13 cellular contexts compared by ENCODE assay signal in genomic region chr20:58700121-58700780, GRCh38. TPM values are rescaled to one million over a fixed set of nuclear protein-coding genes. Genes with fewer than 3 reads are reported as not detected.
A peak's percentile ranks its signal among the peaks of the same experiment; 100 is the strongest.
DNase-seq lines count a peak whose midpoint lies in the region; ATAC-seq and TF ChIP-seq lines count a peak whose summit lies in the region.
"Had no signal": no experiment of that assay in that cellular context is flagged by ENCODE, and none has a peak within 500 bp of the region (broad histone marks: within the 10 kb centered on the region; RNA-seq: fewer than 3 reads in every experiment).

No MANE protein-coding gene starts in this region.

- no peak for ATAC-seq in GM21619 (IDR thresholded peaks at IDR 0.05; ENCODE audit: unreplicated experiment)

- H3F3A ChIP-seq in GM23248 (ENCODE audit: insufficient read depth): no peaks in the 10 kb centered on the region

- H3K4me3 ChIP-seq in GM23248 (no peak overlapping the region), esophagus muscularis mucosa (no peak overlapping the region), sigmoid colon (no peak overlapping the region), WERI-Rb-1 (ENCODE audit: low read depth, low read length) (no peak overlapping the region)
- H3K4me3 ChIP-seq: dorsolateral prefrontal cortex, gastrocnemius medialis had no signal

- in situ Hi-C loops in GM23248 (cut with MboI): no loop called here

- H3K27ac ChIP-seq in GM23248 (no peak overlapping the region), esophagus muscularis mucosa (replicated peaks in 1 of 4) (peak overlapping the region; percentile 31 to 58 (median 51)), sigmoid colon (peak overlapping the region in 3 of 4 donors; percentile 19 to 55 (median 45)), WERI-Rb-1 (no peak overlapping the region)
- H3K27ac ChIP-seq: dorsolateral prefrontal cortex, gastrocnemius medialis had no signal

- intact Hi-C loops in esophagus muscularis mucosa (cut with DNase I): no loop called here
- intact Hi-C loops in sigmoid colon (cut with DNase I): no loop called here

- H3K27me3 ChIP-seq in GM23248 (replicated peaks; ENCODE audit: insufficient read depth): no peaks in the 10 kb centered on the region
- no peaks in the 10 kb centered on the region for H3K27me3 ChIP-seq in esophagus muscularis mucosa
- no peaks in the 10 kb centered on the region for H3K27me3 ChIP-seq in sigmoid colon
- no peaks in the 10 kb centered on the region for H3K27me3 ChIP-seq in WERI-Rb-1 (ENCODE audit: insufficient read depth, low read depth, severe bottlenecking)
- H3K27me3 ChIP-seq: dorsolateral prefrontal cortex, gastrocnemius medialis had no signal

- H4K20me1 ChIP-seq in GM23248 (ENCODE audit: insufficient read depth): no peaks in the 10 kb centered on the region

- no peaks in the 10 kb centered on the region for H3K9me3 ChIP-seq in GM23248 (ENCODE audit: low read depth)
- H3K9me3 ChIP-seq in esophagus muscularis mucosa: no peaks in the 10 kb centered on the region
- no peaks in the 10 kb centered on the region for H3K9me3 ChIP-seq in sigmoid colon
- no peaks in the 10 kb centered on the region for H3K9me3 ChIP-seq in WERI-Rb-1 (ENCODE audit: severe bottlenecking)
- H3K9me3 ChIP-seq: gastrocnemius medialis had no signal

- H3K36me3 ChIP-seq in GM23248 (ENCODE audit: low read depth): peaks cover 26% of the 10 kb centered on the region; the same call in 1 of the 2 replicates
- peaks cover 54 to 99% (median 93%) of the 10 kb centered on the region in 4 donors for H3K36me3 ChIP-seq in esophagus muscularis mucosa
- peaks cover 33 to 98% (median 51%) of the 10 kb centered on the region in 4 donors for H3K36me3 ChIP-seq in sigmoid colon
- H3K36me3 ChIP-seq in WERI-Rb-1: peaks cover 32% of the 10 kb centered on the region

- TF ChIP-seq POLR2A in esophagus muscularis mucosa (IDR thresholded peaks at IDR 0.05; ENCODE audit: low read depth) (no peak), sigmoid colon (IDR thresholded peaks at IDR 0.05) (no peak)

- no peak for TF ChIP-seq EP300 in esophagus muscularis mucosa (IDR thresholded peaks at IDR 0.05)
- no peak for TF ChIP-seq EP300 in sigmoid colon (IDR thresholded peaks at IDR 0.05)

- H3K79me2 ChIP-seq in GM23248 (ENCODE audit: insufficient read depth): no peaks in the 10 kb centered on the region

- H3K4me1 ChIP-seq in GM23248 (ENCODE audit: insufficient read depth): no peaks in the 10 kb centered on the region
- no peaks in the 10 kb centered on the region for H3K4me1 ChIP-seq in esophagus muscularis mucosa
- H3K4me1 ChIP-seq in sigmoid colon: no peaks in the 10 kb centered on the region
- H3K4me1 ChIP-seq: gastrocnemius medialis had no signal

- no peak overlapping the region for H3K4me2 ChIP-seq in GM23248 (ENCODE audit: unreplicated experiment)

- H3K9ac ChIP-seq in GM23248: no peak overlapping the region

- no peaks in the 10 kb centered on the region for H3K9me2 ChIP-seq in GM23248 (ENCODE audit: insufficient read depth)

- peak; percentile 18 for DNase-seq in GM23248
- DNase-seq in MV-4-11 (lab: John Stamatoyannopoulos, UW): peak; percentile 9
- no peak for DNase-seq in esophagus muscularis mucosa (ENCODE audit: extremely low spot score)
- DNase-seq in sigmoid colon: peak; percentile 51
- DNase-seq in WERI-Rb-1: no peak
- DNase-seq in foreskin melanocyte: no peak
- DNase-seq: CD4-positive, alpha-beta T cell; kidney glomerular epithelial cell; NCI-H226; stimulated activated CD4-positive, alpha-beta T cell treated with anti-CD3 and anti-CD28 coated beads, Interleukin-4, amount 100 ng/mL, for 4 hours had no signal

- WGBS in GM23248 (ENCODE audit: low coverage in 1 of 2, low lambda C conversion rate in 2 of 2, missing lambda C conversion rate in 2 of 2), 2 experiments: 79 to 81% methylated on average over 11 of the region's 11 CpGs
- WGBS in esophagus muscularis mucosa: 84% methylated on average over 11 of the region's 11 CpGs
- 80 to 83% methylated on average over 11 of the region's 11 CpGs for WGBS in sigmoid colon, 2 donors

- no peak for TF ChIP-seq CTCF in esophagus muscularis mucosa (IDR thresholded peaks at IDR 0.05)
- no peak for TF ChIP-seq CTCF in sigmoid colon (IDR thresholded peaks at IDR 0.05)
- TF ChIP-seq CTCF in WERI-Rb-1 (IDR thresholded peaks at IDR 0.05; ENCODE audit: low read depth, low read length): no peak

- no peak overlapping the region for H2AFZ ChIP-seq in GM23248

RNA-seq across cellular contexts. Expression of gene NPEPL1, which starts 7.7 kb away (rescaled TPM):
- total RNA-seq in GM23248 (2014; rRNA removed; shearing (Covaris generic)): 37.5 and 37.7 TPM in 2 replicates
- polyA plus RNA-seq in GM23248 (2016; fragmentation: Nextera tagmentation; extraction: Ambion mirVana): 46.1 and 49.8 TPM in 2 replicates
- 10 to 100 TPM; 29.0 to 59.0 (median 50.5) TPM for total RNA-seq in esophagus muscularis mucosa
- 10 to 100 TPM; 22.9 to 65.1 (median 46.0) TPM for total RNA-seq in sigmoid colon
- polyA plus RNA-seq in sigmoid colon: 10 to 100 TPM; 10.6 to 26.5 (median 16.8) TPM

RNA-seq across cellular contexts. Expression of gene STX16, which starts 49.2 kb away (rescaled TPM):
- total RNA-seq in GM23248 (2014; rRNA removed; shearing (Covaris generic)): 15.8 and 17.6 TPM in 2 replicates
- 30.6 and 36.9 TPM in 2 replicates for polyA plus RNA-seq in GM23248 (2016; fragmentation: Nextera tagmentation; extraction: Ambion mirVana)
- total RNA-seq in esophagus muscularis mucosa: 10 to 100 TPM; 36.6 to 57.7 (median 43.5) TPM
- total RNA-seq in sigmoid colon: 100 to 1,000 TPM in 1 of 4 donors, 10 to 100 TPM in 3; 42.8 to 126 (median 57.1) TPM
- 10 to 100 TPM; 14.6 to 43.8 (median 15.6) TPM for polyA plus RNA-seq in sigmoid colon

Comparison
In these comparisons a context has a peak if more than half of its experiments do, and no peak if none do; other contexts are left out.
1. DNase-seq: peak in GM23248 (single experiment), MV-4-11 (single experiment) and sigmoid colon (single experiment); none in esophagus muscularis mucosa (single experiment), WERI-Rb-1 (single experiment) and foreskin melanocyte (single experiment).
2. H3K27ac ChIP-seq: peak in esophagus muscularis mucosa (4 of 4) and sigmoid colon (3 of 4); none in GM23248 (single experiment) and WERI-Rb-1 (single experiment).